Comparison of ENCODE assay signal across 6 cellular contexts in genomic region chr3:82311901-82312300, GRCh38.
"Had no signal": no experiment of that assay in that cellular context is flagged by ENCODE, and none has a peak within 500 bp of the region (broad histone marks: within the 10 kb centered on the region; RNA-seq: fewer than 3 reads in every experiment).

No MANE protein-coding gene starts in this region.

- H3K4me3 ChIP-seq: GM23248 had no signal

- DNase-seq: GM23248, GOT3, H7, HCEC 1CT, KBM-7 had no signal

- H3K27ac ChIP-seq: GM23248 had no signal

- ATAC-seq: HepG2 had no signal
